Comparison of ENCODE assay signal across 17 cellular contexts in genomic region chr21:37870229-37870628, GRCh38. TPM values are rescaled to one million over a fixed set of nuclear protein-coding genes. Genes with fewer than 3 reads are reported as not detected.
DNase-seq lines count a peak whose midpoint lies in the region; ATAC-seq and TF ChIP-seq lines count a peak whose summit lies in the region.
"Had no signal": no experiment of that assay in that cellular context is flagged by ENCODE, and none has a peak within 500 bp of the region (broad histone marks: within the 10 kb centered on the region; RNA-seq: fewer than 3 reads in every experiment).

No MANE protein-coding gene starts in this region.

- CTCF ChIA-PET in CD4-positive, alpha-beta T cell (lab: Charles Lee), result interaction anchor here (0.6 kb wide), 1 partner anchor 100 kb away, joined by 3 read pairs; no protein-coding TSS in a partner anchor

- H3K36me3 Mint-ChIP-seq in CD4-positive, alpha-beta T cell (ENCODE audit: low read depth), result no peaks in the 10 kb centered on the region
- no peaks in the 10 kb centered on the region for H3K36me3 Mint-ChIP-seq in activated T-helper 2 cell treated with anti-CD3 and anti-CD28 coated beads, Interferon-gamma antibody, Interleukin-2, Interleukin-4, amounts not matched to agents 10 μg/mL and 5 μg/mL and 100 μg/mL, durations not matched to agents 14 hours and 24 hours and 36 hours (ENCODE audit: low read depth)
- H3K36me3 Mint-ChIP-seq: CD8-positive, alpha-beta memory T cell had no signal

- H3K9me3 Mint-ChIP-seq in CD4-positive, alpha-beta T cell, result no peaks in the 10 kb centered on the region
- H3K9me3 Mint-ChIP-seq in activated T-helper 2 cell treated with anti-CD3 and anti-CD28 coated beads, Interferon-gamma antibody, Interleukin-2, Interleukin-4, amounts not matched to agents 10 μg/mL and 5 μg/mL and 100 μg/mL, durations not matched to agents 14 hours and 24 hours and 36 hours, result no peaks in the 10 kb centered on the region
- H3K9me3 Mint-ChIP-seq: CD8-positive, alpha-beta memory T cell; GM23338 had no signal

- TF ChIP-seq CTCF in RWPE2 (IDR thresholded peaks at IDR 0.05; ENCODE audit: poor library complexity, severe bottlenecking), result no peak
- TF ChIP-seq CTCF in CD4-positive, alpha-beta T cell (IDR thresholded peaks at IDR 0.05), result no peak

- intact Hi-C loops in CD4-positive, alpha-beta T cell (cut with DNase I, micrococcal nuclease), result no loop called here
- intact Hi-C loops in activated T-helper 2 cell treated with anti-CD3 and anti-CD28 coated beads, Interferon-gamma antibody, Interleukin-2, Interleukin-4, amounts not matched to agents 10 μg/mL and 5 μg/mL and 100 μg/mL, durations not matched to agents 14 hours and 24 hours and 36 hours (cut with micrococcal nuclease), result no loop called here

- POLR2A ChIA-PET in CD4-positive, alpha-beta T cell (lab: Charles Lee), result no interaction called here

- no peaks in the 10 kb centered on the region for H3K27me3 ChIP-seq in RWPE2 (ENCODE audit: insufficient read depth, poor library complexity, severe bottlenecking)
- no peaks in the 10 kb centered on the region for H3K27me3 ChIP-seq in CD4-positive, alpha-beta T cell (ENCODE audit: control insufficient read depth, insufficient read depth, low read length)
- H3K27me3 ChIP-seq: BE2C had no signal

- no peaks in the 10 kb centered on the region for H3K9me3 ChIP-seq in RWPE2 (ENCODE audit: severe bottlenecking)
- H3K9me3 ChIP-seq in CD4-positive, alpha-beta T cell (ENCODE audit: control insufficient read depth, low read length), result no peaks in the 10 kb centered on the region
- H3K9me3 ChIP-seq: BE2C had no signal

- peak overlapping the region; percentile 74 for H3K27ac ChIP-seq in RWPE2 (ENCODE audit: poor library complexity, severe bottlenecking)
- H3K27ac ChIP-seq in CD4-positive, alpha-beta T cell (ENCODE audit: low read depth, low read length), result no peak overlapping the region

- no peak for ATAC-seq in RWPE2 (ENCODE audit: low read depth)
- no peak for ATAC-seq in CD4-positive, alpha-beta T cell (ENCODE audit: poor library complexity)
- ATAC-seq: GM23338 had no signal

- no peak overlapping the region for H3K27ac Mint-ChIP-seq in CD4-positive, alpha-beta T cell
- H3K27ac Mint-ChIP-seq in activated T-helper 2 cell treated with anti-CD3 and anti-CD28 coated beads, Interferon-gamma antibody, Interleukin-2, Interleukin-4, amounts not matched to agents 10 μg/mL and 5 μg/mL and 100 μg/mL, durations not matched to agents 14 hours and 24 hours and 36 hours, result no peak overlapping the region
- H3K27ac Mint-ChIP-seq: CD8-positive, alpha-beta memory T cell; GM23338 had no signal

- no peak overlapping the region for H3K4me3 ChIP-seq in RWPE2 (ENCODE audit: severe bottlenecking)
- H3K4me3 ChIP-seq: GM23338 had no signal

- peak; percentile 87 for DNase-seq in DMS 273 treated with DMSO at 0.1 percent for 48 hours (lab: John Stamatoyannopoulos, UW)
- peak; percentile 78 for DNase-seq in NCI-H1092 treated with DMSO at 0.1 percent for 48 hours (lab: John Stamatoyannopoulos, UW)
- peak; percentile 90 for DNase-seq in NCI-H446 treated with DMSO at 0.1 percent for 48 hours (lab: John Stamatoyannopoulos, UW)
- no peak for DNase-seq in RWPE2 (ENCODE audit: low spot score)
- no peak for DNase-seq in CD4-positive, alpha-beta T cell
- DNase-seq in AG08396 (ENCODE audit: low spot score), result no peak
- no peak for DNase-seq in ureter (ENCODE audit: low spot score)
- no peak for DNase-seq in activated T-helper 2 cell treated with anti-CD3 and anti-CD28 coated beads, Interferon-gamma antibody, Interleukin-2, Interleukin-4, amounts not matched to agents 10 μg/mL and 5 μg/mL and 100 μg/mL, durations not matched to agents 14 hours and 24 hours and 36 hours (ENCODE audit: low spot score)
- DNase-seq: BE2C; CD8-positive, alpha-beta memory T cell; MM.1S; NCI-H1436 treated with DMSO at 0.1 percent for 48 hours; NCI-H2107; OCI-M1; T-helper 9 cell had no signal

- no peaks in the 10 kb centered on the region for H3K4me1 Mint-ChIP-seq in CD4-positive, alpha-beta T cell (ENCODE audit: low read depth)
- H3K4me1 Mint-ChIP-seq in activated T-helper 2 cell treated with anti-CD3 and anti-CD28 coated beads, Interferon-gamma antibody, Interleukin-2, Interleukin-4, amounts not matched to agents 10 μg/mL and 5 μg/mL and 100 μg/mL, durations not matched to agents 14 hours and 24 hours and 36 hours (ENCODE audit: low read depth), result no peaks in the 10 kb centered on the region
- H3K4me1 Mint-ChIP-seq: CD8-positive, alpha-beta memory T cell; GM23338 had no signal

- no peak overlapping the region for H3K4me3 Mint-ChIP-seq in CD4-positive, alpha-beta T cell
- H3K4me3 Mint-ChIP-seq in activated T-helper 2 cell treated with anti-CD3 and anti-CD28 coated beads, Interferon-gamma antibody, Interleukin-2, Interleukin-4, amounts not matched to agents 10 μg/mL and 5 μg/mL and 100 μg/mL, durations not matched to agents 14 hours and 24 hours and 36 hours (ENCODE audit: low read depth), result no peak overlapping the region
- H3K4me3 Mint-ChIP-seq: CD8-positive, alpha-beta memory T cell; GM23338 had no signal

- peaks cover 8% of the 10 kb centered on the region for H3K27me3 Mint-ChIP-seq in CD4-positive, alpha-beta T cell
- no peaks in the 10 kb centered on the region for H3K27me3 Mint-ChIP-seq in activated T-helper 2 cell treated with anti-CD3 and anti-CD28 coated beads, Interferon-gamma antibody, Interleukin-2, Interleukin-4, amounts not matched to agents 10 μg/mL and 5 μg/mL and 100 μg/mL, durations not matched to agents 14 hours and 24 hours and 36 hours (ENCODE audit: low read depth)

- H3K4me1 ChIP-seq in RWPE2 (ENCODE audit: insufficient read depth, poor library complexity, severe bottlenecking), result peaks cover 28% of the 10 kb centered on the region
- H3K4me1 ChIP-seq: BE2C had no signal

- no peaks in the 10 kb centered on the region for H3K36me3 ChIP-seq in RWPE2 (ENCODE audit: low read depth)
- H3K36me3 ChIP-seq: BE2C had no signal

RNA-seq across cellular contexts. Expression of gene KCNJ6, which starts 46.0 kb away (rescaled TPM):
- not detected for total RNA-seq in CD4-positive, alpha-beta T cell
- not detected for total RNA-seq in ureter
- total RNA-seq in activated T-helper 2 cell treated with anti-CD3 and anti-CD28 coated beads, Interferon-gamma antibody, Interleukin-2, Interleukin-4, amounts not matched to agents 10 μg/mL and 5 μg/mL and 100 μg/mL, durations not matched to agents 14 hours and 24 hours and 36 hours, result not detected in 2 replicates
- total RNA-seq: CD8-positive, alpha-beta memory T cell; SK-MEL-5 had no signal

Comparison
In these comparisons a context has a peak if more than half of its experiments do, and no peak if none do; other contexts are left out.
1. DNase-seq: peak in DMS 273 treated with DMSO at 0.1 percent for 48 hours (single experiment), NCI-H1092 treated with DMSO at 0.1 percent for 48 hours (single experiment) and NCI-H446 treated with DMSO at 0.1 percent for 48 hours (single experiment); none in RWPE2 (single experiment), CD4-positive, alpha-beta T cell (0 of 10), AG08396 (single experiment), ureter (single experiment) and activated T-helper 2 cell treated with anti-CD3 and anti-CD28 coated beads, Interferon-gamma antibody, Interleukin-2, Interleukin-4, amounts not matched to agents 10 μg/mL and 5 μg/mL and 100 μg/mL, durations not matched to agents 14 hours and 24 hours and 36 hours (single experiment).